Comparison of ENCODE assay signal across 25 cellular contexts in genomic region chr7:4212376-4212775, GRCh38.
"Had no signal": no experiment of that assay in that cellular context is flagged by ENCODE, and none has a peak within 500 bp of the region (broad histone marks: within the 10 kb centered on the region; RNA-seq: fewer than 3 reads in every experiment).

No MANE protein-coding gene starts in this region.

- H3K4me2 ChIP-seq: neural progenitor cell, smooth muscle cell had no signal

- H3K27ac Mint-ChIP-seq: mesothelial cell of epicardium; natural killer cell; nephron progenitor cell; neural progenitor cell; stimulated activated effector memory CD8-positive, alpha-beta T cell treated with anti-CD3 and anti-CD28 coated beads, Interleukin-12 subunit alpha, Interleukin-12 subunit beta, amount 100 ng/mL, for 72 hours; stimulated activated naive CD8-positive, alpha-beta T cell treated with anti-CD3 and anti-CD28 coated beads, Interleukin-15, Interleukin-2, amounts not matched to agents 100 ng/mL and 50 ng/mL, for 24 hours had no signal

- H2AFZ ChIP-seq: neural progenitor cell had no signal

- H3K4me1 ChIP-seq: left lung, neural progenitor cell, pancreas, psoas muscle, right lobe of liver, tibial artery, uterus had no signal

- H3K9me3 ChIP-seq: left lung, pancreas, psoas muscle, right lobe of liver, suprapubic skin, thoracic aorta, tibial artery, uterus had no signal

- H3K4me3 ChIP-seq: left lung, lung, neural progenitor cell, pancreas, psoas muscle, right lobe of liver, smooth muscle cell, suprapubic skin, thoracic aorta, tibial artery, uterus had no signal

- H3K27me3 Mint-ChIP-seq: naive B cell; stimulated activated naive CD8-positive, alpha-beta T cell treated with anti-CD3 and anti-CD28 coated beads, Interleukin-15, Interleukin-2, amounts not matched to agents 100 ng/mL and 50 ng/mL, for 24 hours had no signal

- H3K36me3 Mint-ChIP-seq: natural killer cell; stimulated activated effector memory CD8-positive, alpha-beta T cell treated with anti-CD3 and anti-CD28 coated beads, Interleukin-12 subunit alpha, Interleukin-12 subunit beta, amount 100 ng/mL, for 72 hours had no signal

- ATAC-seq: left colon; left lung; natural killer cell; pancreas; psoas muscle; right lobe of liver; stimulated activated effector memory CD8-positive, alpha-beta T cell treated with anti-CD3 and anti-CD28 coated beads, Interleukin-12 subunit alpha, Interleukin-12 subunit beta, amount 100 ng/mL, for 72 hours had no signal

- H3K4me3 Mint-ChIP-seq: mesothelial cell of epicardium; naive B cell; natural killer cell; nephron progenitor cell; neural progenitor cell; stimulated activated effector memory CD8-positive, alpha-beta T cell treated with anti-CD3 and anti-CD28 coated beads, Interleukin-12 subunit alpha, Interleukin-12 subunit beta, amount 100 ng/mL, for 72 hours; stimulated activated naive CD8-positive, alpha-beta T cell treated with anti-CD3 and anti-CD28 coated beads, Interleukin-15, Interleukin-2, amounts not matched to agents 100 ng/mL and 50 ng/mL, for 24 hours had no signal

- DNase-seq: head of caudate nucleus; hippocampal formation; left colon; mesendoderm; naive B cell; natural killer cell; nephron progenitor cell; stimulated activated CD4-positive, alpha-beta T cell treated with anti-CD3 and anti-CD28 coated beads, Interleukin-12 subunit alpha, Interleukin-12 subunit beta, amount 100 ng/mL, for 4 hours; stimulated activated CD4-positive, alpha-beta T cell treated with anti-CD3 and anti-CD28 coated beads, Interleukin-4, amount 100 ng/mL, for 24 hours; stimulated activated naive CD4-positive, alpha-beta T cell; tibial artery; trophoblast cell; uterus had no signal

- H3K9me3 Mint-ChIP-seq: mesothelial cell of epicardium; natural killer cell; nephron progenitor cell; neural progenitor cell; stimulated activated effector memory CD8-positive, alpha-beta T cell treated with anti-CD3 and anti-CD28 coated beads, Interleukin-12 subunit alpha, Interleukin-12 subunit beta, amount 100 ng/mL, for 72 hours; stimulated activated naive CD8-positive, alpha-beta T cell treated with anti-CD3 and anti-CD28 coated beads, Interleukin-15, Interleukin-2, amounts not matched to agents 100 ng/mL and 50 ng/mL, for 24 hours had no signal

- H3K27ac ChIP-seq: left lung, neural progenitor cell, pancreas, psoas muscle, right lobe of liver, suprapubic skin, thoracic aorta, tibial artery, uterus had no signal

- H3K36me3 ChIP-seq: left lung, neural progenitor cell, pancreas, right lobe of liver, suprapubic skin, uterus had no signal

- H3K27me3 ChIP-seq: left lung, neural progenitor cell, pancreas, right lobe of liver, suprapubic skin, tibial artery, uterus had no signal

- H3K4me1 Mint-ChIP-seq: naive B cell; stimulated activated effector memory CD8-positive, alpha-beta T cell treated with anti-CD3 and anti-CD28 coated beads, Interleukin-12 subunit alpha, Interleukin-12 subunit beta, amount 100 ng/mL, for 72 hours had no signal
